ENCODE assay signal across 25 cellular contexts in the genomic region with DNA sequence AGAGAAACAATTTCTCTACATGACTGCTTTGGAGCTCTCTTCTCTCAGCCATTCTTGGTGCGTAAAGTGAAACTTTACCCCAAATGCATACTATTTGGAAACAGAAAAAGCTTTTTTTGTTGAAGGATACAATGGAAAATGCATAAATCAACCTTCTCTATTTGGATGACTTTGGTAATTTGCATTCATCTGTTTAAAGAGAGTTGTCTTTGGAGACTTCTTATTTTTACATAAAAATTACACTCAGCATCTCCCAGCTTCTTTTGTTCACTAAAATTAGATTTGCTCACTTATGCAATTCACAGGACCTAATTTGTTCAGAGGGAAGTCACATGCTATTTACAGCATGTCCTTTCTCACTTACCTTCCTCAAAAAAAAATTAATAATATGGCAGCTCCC.
"Had no signal": no experiment of that assay in that cellular context is flagged by ENCODE, and none has a peak within 500 bp of the region (broad histone marks: within the 10 kb centered on the region; RNA-seq: fewer than 3 reads in every experiment).

No MANE protein-coding gene starts in this region.

- H3K9me3 Mint-ChIP-seq: dendritic cell treated with granulocyte-macrophage colony-stimulating factor and Interleukin-4, amounts not matched to agents 40 ng/mL and 50 ng/mL, for 4 days; endodermal cell; mesothelial cell of epicardium had no signal

- H3K4me2 ChIP-seq: hepatocyte had no signal

- H3K4me3 ChIP-seq: colonic mucosa, esophagus squamous epithelium, gastrocnemius medialis, heart left ventricle, hepatocyte, left lung, lower lobe of right lung, mucosa of descending colon had no signal

- DNase-seq: colonic mucosa; cortex of kidney; effector CD8-positive, alpha-beta T cell; effector memory CD8-positive, alpha-beta T cell; endodermal cell; erythroblast; esophagus squamous epithelium; foreskin fibroblast; foreskin melanocyte; gastrocnemius medialis; glutamatergic neuron; heart left ventricle; hypothalamus; immature natural killer cell; left cardiac atrium; left ventricle myocardium superior; lower lobe of right lung; mesenchymal stem cell; mucosa of descending colon had no signal

- H3K27ac Mint-ChIP-seq: dendritic cell treated with granulocyte-macrophage colony-stimulating factor and Interleukin-4, amounts not matched to agents 40 ng/mL and 50 ng/mL, for 4 days; effector memory CD8-positive, alpha-beta T cell; endodermal cell; immature natural killer cell; mesothelial cell of epicardium had no signal

- H3K36me3 ChIP-seq: colonic mucosa, esophagus squamous epithelium, gastrocnemius medialis, heart left ventricle, left lung, lower lobe of right lung had no signal

- H3K4me1 ChIP-seq: colonic mucosa, esophagus squamous epithelium, gastrocnemius medialis, heart left ventricle, left lung, lower lobe of right lung had no signal

- H3K27ac ChIP-seq: colonic mucosa, epithelial cell of prostate, esophagus squamous epithelium, gastrocnemius medialis, heart left ventricle, hepatocyte, left lung, lower lobe of right lung had no signal

- H3K9me3 ChIP-seq: colonic mucosa, esophagus squamous epithelium, gastrocnemius medialis, heart left ventricle, left lung, lower lobe of right lung, mucosa of descending colon had no signal

- H2AFZ ChIP-seq: hepatocyte had no signal

- ATAC-seq: effector memory CD8-positive, alpha-beta T cell; esophagus mucosa; gastrocnemius medialis; heart left ventricle; left cardiac atrium; left lung; left ventricle myocardium superior; lower lobe of right lung; mucosa of descending colon had no signal

- H3K36me3 Mint-ChIP-seq: mesothelial cell of epicardium had no signal

- H3K27me3 ChIP-seq: colonic mucosa, esophagus squamous epithelium, gastrocnemius medialis, heart left ventricle, hepatocyte, left lung had no signal
